Comparison of ENCODE assay signal across 8 cellular contexts in genomic region chr13:98144501-98145350, GRCh38. TPM values are rescaled to one million over a fixed set of nuclear protein-coding genes. Genes with fewer than 3 reads are reported as not detected.
DNase-seq lines count a peak whose midpoint lies in the region; ATAC-seq and TF ChIP-seq lines count a peak whose summit lies in the region.

No MANE protein-coding gene starts in this region.

- peak overlapping the region; percentile 80 for H3K4me3 ChIP-seq in HFF-Myc (replicated peaks; ENCODE audit: low read depth, low read length)
- peak overlapping the region; percentile 50 to 75 (median 62) for H3K4me3 ChIP-seq in skin epidermis

- no peak for ATAC-seq in activated T-helper 17 cell treated with anti-CD3 and anti-CD28 coated beads, Interleukin-2, amount 50 U/mL, for 72 hours (replicated peaks)
- ATAC-seq in HG03354 (IDR thresholded peaks at IDR 0.05; ENCODE audit: poor library complexity, severe bottlenecking, unreplicated experiment) (no peak), HG02678 (IDR thresholded peaks at IDR 0.05; ENCODE audit: unreplicated experiment) (no peak), GM19452 (IDR thresholded peaks at IDR 0.05; ENCODE audit: unreplicated experiment) (no peak)

- H3K4me1 Mint-ChIP-seq in activated T-helper 17 cell treated with anti-CD3 and anti-CD28 coated beads, Interleukin-2, amount 50 U/mL, for 72 hours = no peaks in the 10 kb centered on the region

- DNase-seq in HFF-Myc (ENCODE audit: extremely low read depth, low read depth) (peak; percentile 46), iPS-NIHi11 (ENCODE audit: low spot score) (peak; percentile 49)

- peaks cover 47% of the 10 kb centered on the region for H3K27me3 Mint-ChIP-seq in activated T-helper 17 cell treated with anti-CD3 and anti-CD28 coated beads, Interleukin-2, amount 50 U/mL, for 72 hours

- TF ChIP-seq CTCF in C4-2B (conservative IDR thresholded peaks at IDR 0.05) (peak; percentile 24), HFF-Myc (IDR thresholded peaks at IDR 0.05; ENCODE audit: low read depth, low read length, missing control alignments) (peak; percentile 43)

- H3K27ac ChIP-seq in C4-2B (peak overlapping the region; percentile 89), skin epidermis (peak overlapping the region in 17 of 21 experiments; percentile 24 to 92 (median 77))

- H3K36me3 Mint-ChIP-seq in activated T-helper 17 cell treated with anti-CD3 and anti-CD28 coated beads, Interleukin-2, amount 50 U/mL, for 72 hours (ENCODE audit: low read depth) = no peaks in the 10 kb centered on the region

- no peak overlapping the region for H3K27ac Mint-ChIP-seq in activated T-helper 17 cell treated with anti-CD3 and anti-CD28 coated beads, Interleukin-2, amount 50 U/mL, for 72 hours

- H3K9me3 Mint-ChIP-seq in activated T-helper 17 cell treated with anti-CD3 and anti-CD28 coated beads, Interleukin-2, amount 50 U/mL, for 72 hours = no peaks in the 10 kb centered on the region

- H3K4me3 Mint-ChIP-seq in activated T-helper 17 cell treated with anti-CD3 and anti-CD28 coated beads, Interleukin-2, amount 50 U/mL, for 72 hours = peak overlapping the region; percentile 59

RNA-seq across cellular contexts. Expression of gene FARP1, which starts 1.8 kb away (rescaled TPM):
- total RNA-seq in activated T-helper 17 cell treated with anti-CD3 and anti-CD28 coated beads, Interleukin-2, amount 50 U/mL, for 72 hours = 1 to 10 TPM; 1.1 to 1.7 TPM

RNA-seq across cellular contexts. Expression of gene RNF113B, which starts 32.3 kb away (rescaled TPM):
- not detected for total RNA-seq in activated T-helper 17 cell treated with anti-CD3 and anti-CD28 coated beads, Interleukin-2, amount 50 U/mL, for 72 hours
